In genomic region chr5:132474881-132475511, GRCh38 we compare ENCODE assay signal across 12 cellular contexts. TPM values are rescaled to one million over a fixed set of nuclear protein-coding genes. Genes with fewer than 3 reads are reported as not detected.
DNase-seq lines count a peak whose midpoint lies in the region; ATAC-seq and TF ChIP-seq lines count a peak whose summit lies in the region.
"Had no signal": no experiment of that assay in that cellular context is flagged by ENCODE, and none has a peak within 500 bp of the region (broad histone marks: within the 10 kb centered on the region; RNA-seq: fewer than 3 reads in every experiment).

No MANE protein-coding gene starts in this region.

- H3K4me3 Mint-ChIP-seq in activated CD4-positive, alpha-beta T cell treated with anti-CD3 and anti-CD28 coated beads for 36 hours = no peak overlapping the region
- H3K4me3 Mint-ChIP-seq in activated naive CD8-positive, alpha-beta T cell treated with anti-CD3 and anti-CD28 coated beads, Interleukin-2, amount 50 U/mL, for 24 hours = no peak overlapping the region

- peaks cover 6% of the 10 kb centered on the region for H3K36me3 Mint-ChIP-seq in activated CD4-positive, alpha-beta T cell treated with anti-CD3 and anti-CD28 coated beads for 36 hours (ENCODE audit: low read depth)
- H3K36me3 Mint-ChIP-seq in activated naive CD8-positive, alpha-beta T cell treated with anti-CD3 and anti-CD28 coated beads, Interleukin-2, amount 50 U/mL, for 24 hours (ENCODE audit: low read depth) = no peaks in the 10 kb centered on the region

- peaks cover 61% of the 10 kb centered on the region for H3K4me1 Mint-ChIP-seq in activated CD4-positive, alpha-beta T cell treated with anti-CD3 and anti-CD28 coated beads for 36 hours
- H3K4me1 Mint-ChIP-seq in activated naive CD8-positive, alpha-beta T cell treated with anti-CD3 and anti-CD28 coated beads, Interleukin-2, amount 50 U/mL, for 24 hours = peaks cover 81% of the 10 kb centered on the region

- intact Hi-C loops in activated CD4-positive, alpha-beta T cell treated with anti-CD3 and anti-CD28 coated beads for 36 hours (cut with DNase I, micrococcal nuclease) = no loop called here

- H3K27ac Mint-ChIP-seq in activated CD4-positive, alpha-beta T cell treated with anti-CD3 and anti-CD28 coated beads for 36 hours = peak overlapping the region; percentile 52
- H3K27ac Mint-ChIP-seq in activated naive CD8-positive, alpha-beta T cell treated with anti-CD3 and anti-CD28 coated beads, Interleukin-2, amount 50 U/mL, for 24 hours = peak overlapping the region; percentile 57

- H3K4me3 ChIP-seq in lung = no peak overlapping the region
- no peak overlapping the region for H3K4me3 ChIP-seq in thymus (ENCODE audit: low read length)
- H3K4me3 ChIP-seq: A549, gastrocnemius medialis, GM23248 had no signal

- peaks cover 0 to 22% of the 10 kb centered on the region in 2 donors for H3K4me1 ChIP-seq in lung (ENCODE audit: control insufficient read depth in 2 of 2, insufficient read depth in 2 of 2, low read length in 2 of 2)
- H3K4me1 ChIP-seq in thymus (ENCODE audit: control insufficient read depth, insufficient read depth, low read length) = peaks cover 27% of the 10 kb centered on the region
- H3K4me1 ChIP-seq: gastrocnemius medialis had no signal

- no peaks in the 10 kb centered on the region for H3K27me3 Mint-ChIP-seq in activated CD4-positive, alpha-beta T cell treated with anti-CD3 and anti-CD28 coated beads for 36 hours
- no peaks in the 10 kb centered on the region for H3K27me3 Mint-ChIP-seq in activated naive CD8-positive, alpha-beta T cell treated with anti-CD3 and anti-CD28 coated beads, Interleukin-2, amount 50 U/mL, for 24 hours

- no peak for ATAC-seq in activated CD4-positive, alpha-beta T cell treated with anti-CD3 and anti-CD28 coated beads for 36 hours
- no peak for ATAC-seq in activated naive CD8-positive, alpha-beta T cell treated with anti-CD3 and anti-CD28 coated beads, Interleukin-2, amount 50 U/mL, for 24 hours
- ATAC-seq in lung (ENCODE audit: insufficient read depth, low FRiP score) = no peak
- ATAC-seq in GM18907 (IDR thresholded peaks at IDR 0.05; ENCODE audit: unreplicated experiment) = no peak
- no peak for ATAC-seq in HG03439 (IDR thresholded peaks at IDR 0.05; ENCODE audit: unreplicated experiment)
- no peak for ATAC-seq in HG03442 (IDR thresholded peaks at IDR 0.05; ENCODE audit: unreplicated experiment)
- ATAC-seq: A549, gastrocnemius medialis had no signal

- TF ChIP-seq CTCF in lung (IDR thresholded peaks at IDR 0.05; ENCODE audit: control extremely low read depth, extremely low read depth) = no peak

- H3K36me3 ChIP-seq in lung (ENCODE audit: control insufficient read depth in 2 of 2, insufficient read depth in 2 of 2, low read length in 2 of 2) = peaks cover 0 to 9% of the 10 kb centered on the region in 2 donors
- H3K36me3 ChIP-seq in thymus (ENCODE audit: control insufficient read depth, insufficient read depth) = peaks cover 10% of the 10 kb centered on the region
- H3K36me3 ChIP-seq: gastrocnemius medialis had no signal

- peak; percentile 9 for DNase-seq in activated CD4-positive, alpha-beta T cell treated with anti-CD3 and anti-CD28 coated beads for 36 hours
- no peak for DNase-seq in activated CD4-positive, alpha-beta T cell treated with anti-CD3 and anti-CD28 coated beads, Interleukin-2, amount 50 U/mL, for 4 hours
- DNase-seq in activated naive CD8-positive, alpha-beta T cell treated with anti-CD3 and anti-CD28 coated beads, Interleukin-2, amount 50 U/mL, for 24 hours = no peak
- DNase-seq in lung (ENCODE audit: low spot score) = no peak
- DNase-seq: GM23248, SIG-M5 had no signal

- WGBS in lung, 2 donors = 57 to 65% methylated on average over 4 of the region's 4 CpGs
- WGBS in thymus = 38% methylated on average over 4 of the region's 4 CpGs

- CTCF ChIA-PET in activated CD4-positive, alpha-beta T cell treated with anti-CD3 and anti-CD28 coated beads for 36 hours (lab: Charles Lee) = interaction anchor here (0.9 to 1.0 kb wide), 4 partner anchors 9 to 27 kb away, joined by 3 to 5 read pairs (median 4); no protein-coding TSS in a partner anchor

- H3K27ac ChIP-seq in lung (ENCODE audit: low read depth in 1 of 2, low read length in 1 of 2) = peak overlapping the region; percentile 12 to 25
- peak overlapping the region; percentile 64 for H3K27ac ChIP-seq in thymus (ENCODE audit: low read depth)
- H3K27ac ChIP-seq: GM23248 had no signal

- H3K9me3 ChIP-seq in lung (ENCODE audit: control insufficient read depth in 2 of 2, insufficient read depth in 1 of 2, low read length in 1 of 2) = no peaks in the 10 kb centered on the region
- H3K9me3 ChIP-seq in thymus (ENCODE audit: control insufficient read depth) = no peaks in the 10 kb centered on the region
- H3K9me3 ChIP-seq: A549, gastrocnemius medialis had no signal

- POLR2A ChIA-PET in activated CD4-positive, alpha-beta T cell treated with anti-CD3 and anti-CD28 coated beads for 36 hours (lab: Charles Lee) = interaction anchor here (0.6 to 1.7 kb wide), 4 partner anchors 13 to 241 kb away, joined by 3 to 5 read pairs (median 5); no protein-coding TSS in a partner anchor

- no peaks in the 10 kb centered on the region for H3K9me3 Mint-ChIP-seq in activated CD4-positive, alpha-beta T cell treated with anti-CD3 and anti-CD28 coated beads for 36 hours (ENCODE audit: low read depth)
- no peaks in the 10 kb centered on the region for H3K9me3 Mint-ChIP-seq in activated naive CD8-positive, alpha-beta T cell treated with anti-CD3 and anti-CD28 coated beads, Interleukin-2, amount 50 U/mL, for 24 hours

- H3K27me3 ChIP-seq in lung (ENCODE audit: control insufficient read depth, insufficient read depth) (no peaks in the 10 kb centered on the region), thymus (ENCODE audit: control insufficient read depth, insufficient read depth) (no peaks in the 10 kb centered on the region)
- H3K27me3 ChIP-seq: gastrocnemius medialis had no signal

RNA-seq across cellular contexts. Expression of gene IRF1, which starts 15.6 kb away (rescaled TPM):
- 100 to 1,000 TPM; 121 to 130 TPM for total RNA-seq in activated CD4-positive, alpha-beta T cell treated with anti-CD3 and anti-CD28 coated beads for 36 hours
- 10 to 100 TPM; 53.8 to 83.2 TPM for total RNA-seq in lung
- polyA plus RNA-seq in lung = 100 to 1,000 TPM in 1 of 2 donors, 10 to 100 TPM in 1; 32.9 to 141 TPM
- polyA plus RNA-seq in thymus = 47.7 TPM
